In the genomic region with DNA sequence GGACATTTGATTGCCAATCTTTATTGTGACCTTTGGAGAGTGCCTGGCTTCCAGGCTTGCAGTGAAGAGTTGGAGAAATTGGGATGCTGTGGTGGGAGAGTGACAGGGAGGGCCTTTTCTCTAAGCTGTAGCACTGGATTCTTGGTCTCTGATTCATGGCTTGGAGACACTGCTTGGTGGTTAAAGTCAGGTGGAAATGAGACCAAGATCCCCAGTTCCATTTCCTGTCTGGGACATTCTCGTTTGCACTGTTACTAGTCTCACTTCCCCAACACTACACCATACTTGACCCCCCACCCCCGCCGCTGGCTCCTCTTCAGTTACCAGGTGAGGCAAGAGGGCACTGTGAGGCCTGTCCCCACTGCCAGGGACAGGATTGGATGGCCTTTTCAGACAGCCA, we compare ENCODE assay signal across 10 cellular contexts. TPM values are rescaled to one million over a fixed set of nuclear protein-coding genes. Genes with fewer than 3 reads are reported as not detected.
DNase-seq lines count a peak whose midpoint lies in the region; ATAC-seq and TF ChIP-seq lines count a peak whose summit lies in the region.
"Had no signal": no experiment of that assay in that cellular context is flagged by ENCODE, and none has a peak within 500 bp of the region (broad histone marks: within the 10 kb centered on the region; RNA-seq: fewer than 3 reads in every experiment).

No MANE protein-coding gene starts in this region.

- no peak overlapping the region for H3K4ac ChIP-seq in mesenchymal stem cell (ENCODE audit: low read depth in 1 of 2, low read length in 2 of 2)
- H3K4ac ChIP-seq in mesendoderm (ENCODE audit: low read depth, low read length): no peak overlapping the region

- no peaks in the 10 kb centered on the region for H3K27me3 Mint-ChIP-seq in CD8-positive, alpha-beta memory T cell
- H3K27me3 Mint-ChIP-seq in HFFc6 (ENCODE audit: insufficient read depth): peaks cover 14% of the 10 kb centered on the region
- H3K27me3 Mint-ChIP-seq in activated CD4-positive, alpha-beta memory T cell treated with anti-CD3 and anti-CD28 coated beads for 36 hours: no peaks in the 10 kb centered on the region

- intact Hi-C loops in activated CD4-positive, alpha-beta memory T cell treated with anti-CD3 and anti-CD28 coated beads for 36 hours (cut with micrococcal nuclease): no loop called here
- intact Hi-C loops in testis (cut with DNase I; ENCODE audit: low total_unique reads): no loop called here

- H3K4me3 Mint-ChIP-seq in CD8-positive, alpha-beta memory T cell: peak overlapping the region; percentile 67 to 100 (median 99)
- peak overlapping the region; percentile 96 for H3K4me3 Mint-ChIP-seq in HFFc6
- peak overlapping the region; percentile 98 for H3K4me3 Mint-ChIP-seq in activated CD4-positive, alpha-beta memory T cell treated with anti-CD3 and anti-CD28 coated beads for 36 hours

- H2AK5ac ChIP-seq in mesenchymal stem cell (ENCODE audit: low read length, severe bottlenecking) (no peak overlapping the region), mesendoderm (ENCODE audit: low read length) (no peak overlapping the region)

- H2BK15ac ChIP-seq in mesenchymal stem cell (ENCODE audit: low read depth, poor library complexity, severe bottlenecking) (no peak overlapping the region), mesendoderm (replicated peaks; ENCODE audit: low read depth) (no peak overlapping the region)

- no peak overlapping the region for H2BK12ac ChIP-seq in mesenchymal stem cell (ENCODE audit: low read length in 2 of 2)

- H3K27ac Mint-ChIP-seq in CD8-positive, alpha-beta memory T cell: peak overlapping the region; percentile 70 to 100 (median 91)
- H3K27ac Mint-ChIP-seq in HFFc6: peak overlapping the region; percentile 80
- H3K27ac Mint-ChIP-seq in activated CD4-positive, alpha-beta memory T cell treated with anti-CD3 and anti-CD28 coated beads for 36 hours: peak overlapping the region; percentile 99

- no peak overlapping the region for H3K56ac ChIP-seq in mesendoderm (ENCODE audit: low read length)

- peak overlapping the region; percentile 12 for H3K4me3 ChIP-seq in CD8-positive, alpha-beta memory T cell (ENCODE audit: low read length)
- H3K4me3 ChIP-seq in mesenchymal stem cell (ENCODE audit: insufficient read depth in 1 of 2, low read depth in 1 of 2, low read length in 2 of 2): peak overlapping the region in 1 of 2 experiments; percentile 51
- H3K4me3 ChIP-seq in mesendoderm (ENCODE audit: low read length): no peak overlapping the region
- H3K4me3 ChIP-seq in testis: no peak overlapping the region

- H3K4me2 ChIP-seq in mesenchymal stem cell (ENCODE audit: low read length, poor library complexity, severe bottlenecking) (peak overlapping the region; percentile 1), mesendoderm (ENCODE audit: low read length) (no peak overlapping the region)

- H3K9me3 ChIP-seq in CD8-positive, alpha-beta memory T cell (ENCODE audit: low read length): no peaks in the 10 kb centered on the region
- H3K9me3 ChIP-seq in mesenchymal stem cell (ENCODE audit: control insufficient read depth, low read length) (no peaks in the 10 kb centered on the region), testis (no peaks in the 10 kb centered on the region)

- TF ChIP-seq POLR2A in testis (IDR thresholded peaks at IDR 0.05): no peak

- peak overlapping the region in 1 of 2 experiments; percentile 2 for H3K23ac ChIP-seq in mesenchymal stem cell (ENCODE audit: low read length in 2 of 2)
- no peak overlapping the region for H3K23ac ChIP-seq in mesendoderm (ENCODE audit: low read length)

- no peak overlapping the region for H2BK120ac ChIP-seq in mesenchymal stem cell (ENCODE audit: low read depth, low read length)
- H2BK120ac ChIP-seq in mesendoderm (ENCODE audit: low read depth, low read length): no peak overlapping the region

- no peaks in the 10 kb centered on the region for H3K27me3 ChIP-seq in CD8-positive, alpha-beta memory T cell (ENCODE audit: insufficient read depth, low read length, poor library complexity, severe bottlenecking)
- H3K27me3 ChIP-seq in mesenchymal stem cell (ENCODE audit: control insufficient read depth in 1 of 2, insufficient read depth in 1 of 2, low read length in 2 of 2): no peaks in the 10 kb centered on the region
- H3K27me3 ChIP-seq in mesendoderm (ENCODE audit: insufficient read depth, low read length, poor library complexity): no peaks in the 10 kb centered on the region
- H3K27me3 ChIP-seq in testis: no peaks in the 10 kb centered on the region

- peaks cover 71 to 81% (median 80%) of the 10 kb centered on the region in 3 donors for H3K4me1 Mint-ChIP-seq in CD8-positive, alpha-beta memory T cell
- H3K4me1 Mint-ChIP-seq in HFFc6 (ENCODE audit: low read depth): peaks cover 71% of the 10 kb centered on the region
- H3K4me1 Mint-ChIP-seq in activated CD4-positive, alpha-beta memory T cell treated with anti-CD3 and anti-CD28 coated beads for 36 hours (ENCODE audit: low read depth): peaks cover 64% of the 10 kb centered on the region

- no peak overlapping the region for H2AFZ ChIP-seq in mesenchymal stem cell (ENCODE audit: low read depth, low read length)

- H2BK5ac ChIP-seq in mesenchymal stem cell (ENCODE audit: low read depth, low read length, poor library complexity, severe bottlenecking) (no peak overlapping the region), mesendoderm (ENCODE audit: low read length) (no peak overlapping the region)

- WGBS in mesenchymal stem cell: 59% methylated on average over 3 of the region's 3 CpGs
- WGBS in mesendoderm (ENCODE audit: extremely low coverage, insufficient coverage, low lambda C conversion rate): no CpG with 5 or more reads among the region's 3 CpGs
- WGBS in testis, 2 donors: 70 to 77% methylated on average over 3 of the region's 3 CpGs

- CTCF ChIA-PET in CD8-positive, alpha-beta memory T cell (lab: Charles Lee): interaction anchor here (2.3 kb wide), 1 partner anchor 54 kb away, joined by 6 read pairs; no protein-coding TSS in a partner anchor
- CTCF ChIA-PET in activated CD4-positive, alpha-beta memory T cell treated with anti-CD3 and anti-CD28 coated beads for 36 hours (lab: Charles Lee): interaction anchor here (0.6 to 2.2 kb wide), 4 partner anchors 27 to 324 kb away, joined by 3 to 8 read pairs (median 4); no protein-coding TSS in a partner anchor

- no peak overlapping the region for H4K5ac ChIP-seq in mesendoderm (ENCODE audit: low read length)

- TF ChIP-seq CTCF in HFFc6 (IDR thresholded peaks at IDR 0.05) (no peak), testis (IDR thresholded peaks at IDR 0.05) (no peak)

- no peak overlapping the region for H3K14ac ChIP-seq in mesenchymal stem cell (ENCODE audit: low read length in 2 of 2)

- no peak overlapping the region for H4K8ac ChIP-seq in mesenchymal stem cell (ENCODE audit: low read length)
- no peak overlapping the region for H4K8ac ChIP-seq in mesendoderm (ENCODE audit: low read depth, low read length)

- H3K27ac ChIP-seq in CD8-positive, alpha-beta memory T cell (ENCODE audit: low read depth, low read length): no peak overlapping the region
- H3K27ac ChIP-seq in mesenchymal stem cell (ENCODE audit: low read length, poor library complexity, severe bottlenecking) (peak overlapping the region; percentile 64), mesendoderm (ENCODE audit: low read depth, low read length) (no peak overlapping the region), testis (no peak overlapping the region)

- H3K36me3 ChIP-seq in CD8-positive, alpha-beta memory T cell (ENCODE audit: insufficient read depth, low read length): peaks cover 5% of the 10 kb centered on the region
- H3K36me3 ChIP-seq in mesenchymal stem cell (ENCODE audit: control insufficient read depth in 1 of 2, insufficient read depth in 2 of 2, low read depth in 1 of 2, low read length in 2 of 2) (peaks cover 36 to 41% of the 10 kb centered on the region in 2 experiments), mesendoderm (ENCODE audit: control insufficient read depth, insufficient read depth, low read length) (peaks cover 2% of the 10 kb centered on the region), testis (ENCODE audit: low read depth, missing control alignments) (no peaks in the 10 kb centered on the region)

- peaks cover 0 to 62% (median 14%) of the 10 kb centered on the region in 3 donors for H3K36me3 Mint-ChIP-seq in CD8-positive, alpha-beta memory T cell
- H3K36me3 Mint-ChIP-seq in HFFc6 (ENCODE audit: low read depth): peaks cover 51% of the 10 kb centered on the region
- peaks cover 58% of the 10 kb centered on the region for H3K36me3 Mint-ChIP-seq in activated CD4-positive, alpha-beta memory T cell treated with anti-CD3 and anti-CD28 coated beads for 36 hours

- POLR2A ChIA-PET in CD8-positive, alpha-beta memory T cell (lab: Charles Lee): interaction anchor here (0.6 kb wide), 1 partner anchor 84 kb away, joined by 3 read pairs; a partner anchor contains a TSS
- POLR2A ChIA-PET in activated CD4-positive, alpha-beta memory T cell treated with anti-CD3 and anti-CD28 coated beads for 36 hours (lab: Charles Lee): interaction anchor here (0.8 to 6.1 kb wide), 3 partner anchors 13 to 135 kb away, joined by 3 to 117 read pairs (median 3); a partner anchor contains a TSS

- H3K9ac ChIP-seq in mesenchymal stem cell (ENCODE audit: low read length): peak overlapping the region; percentile 42
- H3K9ac ChIP-seq in mesendoderm (ENCODE audit: low read length): no peak overlapping the region

- H3K18ac ChIP-seq in mesenchymal stem cell (ENCODE audit: low read depth in 1 of 2, low read length in 2 of 2) (no peak overlapping the region), mesendoderm (ENCODE audit: low read length) (no peak overlapping the region)

- peaks cover 51% of the 10 kb centered on the region for H3K4me1 ChIP-seq in CD8-positive, alpha-beta memory T cell (ENCODE audit: insufficient read depth, low read length)
- H3K4me1 ChIP-seq in mesenchymal stem cell (ENCODE audit: control insufficient read depth, insufficient read depth, low read depth, low read length): peaks cover 24% of the 10 kb centered on the region
- H3K4me1 ChIP-seq in mesendoderm (ENCODE audit: control insufficient read depth, low read depth, low read length): peaks cover 2% of the 10 kb centered on the region
- H3K4me1 ChIP-seq in testis: peaks cover 33% of the 10 kb centered on the region

- ATAC-seq in HG02571 (IDR thresholded peaks at IDR 0.05; ENCODE audit: unreplicated experiment) (no peak), GM18870 (IDR thresholded peaks at IDR 0.05; ENCODE audit: unreplicated experiment) (no peak)
- ATAC-seq: left cardiac atrium had no signal

- no peak overlapping the region for H4K91ac ChIP-seq in mesenchymal stem cell (ENCODE audit: low read length)

- peaks cover 69% of the 10 kb centered on the region for H3K79me2 ChIP-seq in mesendoderm (ENCODE audit: control insufficient read depth, insufficient read depth, low read length)

- H3K9me3 Mint-ChIP-seq in CD8-positive, alpha-beta memory T cell: no peaks in the 10 kb centered on the region
- H3K9me3 Mint-ChIP-seq in HFFc6: peaks cover 3% of the 10 kb centered on the region; the same call in 1 of the 2 replicates
- no peaks in the 10 kb centered on the region for H3K9me3 Mint-ChIP-seq in activated CD4-positive, alpha-beta memory T cell treated with anti-CD3 and anti-CD28 coated beads for 36 hours

- DNase-seq in CD8-positive, alpha-beta memory T cell: no peak
- peak; percentile 57 for DNase-seq in HFFc6
- DNase-seq in activated CD4-positive, alpha-beta memory T cell treated with anti-CD3 and anti-CD28 coated beads for 36 hours: peak; percentile 77
- DNase-seq in mesenchymal stem cell: peak; percentile 64
- DNase-seq in mesendoderm: no peak
- DNase-seq in testis: no peak
- DNase-seq: aorta, left cardiac atrium had no signal

- H3K79me1 ChIP-seq in mesenchymal stem cell (replicated peaks; ENCODE audit: low read length, poor library complexity, severe bottlenecking) (peaks cover 3% of the 10 kb centered on the region), mesendoderm (ENCODE audit: low read length) (peaks cover 28% of the 10 kb centered on the region)

RNA-seq across cellular contexts. Expression of a gene that starts 2.9 kb away (rescaled TPM):
- 100 to 1,000 TPM; 190 to 196 TPM for total RNA-seq in CD8-positive, alpha-beta memory T cell
- polyA plus RNA-seq in CD8-positive, alpha-beta memory T cell: 115 TPM
- 100 to 1,000 TPM; 102 to 129 (median 107) TPM for total RNA-seq in HFFc6 (2021; fragmentation: NEBNext Ultra II Directional; extraction: Animal tissue kit (Norgen Biotek cat#: 25700))
- total RNA-seq in activated CD4-positive, alpha-beta memory T cell treated with anti-CD3 and anti-CD28 coated beads for 36 hours: 100 to 1,000 TPM; 180 to 183 TPM
- polyA plus RNA-seq in mesenchymal stem cell (2013, experiment 1 of 2): 87.1 TPM
- polyA plus RNA-seq in mesenchymal stem cell (2013, experiment 2 of 2): 84.1 TPM
- 89.8 TPM for polyA plus RNA-seq in mesendoderm (2013, experiment 1 of 2)
- 88.7 TPM for polyA plus RNA-seq in mesendoderm (2013, experiment 2 of 2)
- total RNA-seq in testis: 100 to 1,000 TPM; 363 to 366 TPM
- polyA plus RNA-seq in testis (ENCODE audit: insufficient read depth, low read depth, low replicate concordance): 359 TPM

RNA-seq across cellular contexts. Expression of a gene that starts 12.5 kb away (rescaled TPM):
- total RNA-seq in CD8-positive, alpha-beta memory T cell: 1,000 to 10,000 TPM; 2,654 to 2,668 TPM
- 1,795 TPM for polyA plus RNA-seq in CD8-positive, alpha-beta memory T cell
- 1,000 to 10,000 TPM; 1,647 to 2,008 (median 1,885) TPM for total RNA-seq in HFFc6 (2021; fragmentation: NEBNext Ultra II Directional; extraction: Animal tissue kit (Norgen Biotek cat#: 25700))
- 1,000 to 10,000 TPM; 3,682 to 3,746 TPM for total RNA-seq in activated CD4-positive, alpha-beta memory T cell treated with anti-CD3 and anti-CD28 coated beads for 36 hours
- 3,108 TPM for polyA plus RNA-seq in mesenchymal stem cell (2013, experiment 1 of 2)
- polyA plus RNA-seq in mesenchymal stem cell (2013, experiment 2 of 2): 3,178 TPM
- 4,239 TPM for polyA plus RNA-seq in mesendoderm (2013, experiment 1 of 2)
- 4,455 TPM for polyA plus RNA-seq in mesendoderm (2013, experiment 2 of 2)
- total RNA-seq in testis: 1,000 to 10,000 TPM in 1 of 2 donors, 100 to 1,000 TPM in 1; 628 to 1,122 TPM
- 1,146 TPM for polyA plus RNA-seq in testis (ENCODE audit: insufficient read depth, low read depth, low replicate concordance)

RNA-seq across cellular contexts. Expression of a gene that starts 32.4 kb away (rescaled TPM):
- 100 to 1,000 TPM; 131 to 137 TPM for total RNA-seq in CD8-positive, alpha-beta memory T cell
- polyA plus RNA-seq in CD8-positive, alpha-beta memory T cell: 47.3 TPM
- 100 to 1,000 TPM in 1 of 6 experiments, 10 to 100 TPM in 5; 86.2 to 104 (median 92.5) TPM for total RNA-seq in HFFc6 (2021; fragmentation: NEBNext Ultra II Directional; extraction: Animal tissue kit (Norgen Biotek cat#: 25700))
- total RNA-seq in activated CD4-positive, alpha-beta memory T cell treated with anti-CD3 and anti-CD28 coated beads for 36 hours: 10 to 100 TPM; 83.1 to 86.7 TPM
- polyA plus RNA-seq in mesenchymal stem cell (2013, experiment 1 of 2): 57.0 TPM
- polyA plus RNA-seq in mesenchymal stem cell (2013, experiment 2 of 2): 58.8 TPM
- polyA plus RNA-seq in mesendoderm (2013, experiment 1 of 2): 131 TPM
- 137 TPM for polyA plus RNA-seq in mesendoderm (2013, experiment 2 of 2)
- 10 to 100 TPM; 80.6 to 96.1 TPM for total RNA-seq in testis
- 130 TPM for polyA plus RNA-seq in testis (ENCODE audit: insufficient read depth, low read depth, low replicate concordance)

RNA-seq across cellular contexts. Expression of a gene that starts 35.8 kb away (rescaled TPM):
- total RNA-seq in CD8-positive, alpha-beta memory T cell: 10 to 100 TPM; 35.2 to 36.4 TPM
- 4.0 TPM for polyA plus RNA-seq in CD8-positive, alpha-beta memory T cell
- total RNA-seq in HFFc6 (2021; fragmentation: NEBNext Ultra II Directional; extraction: Animal tissue kit (Norgen Biotek cat#: 25700)): 10 to 100 TPM; 38.3 to 56.0 (median 45.7) TPM
- total RNA-seq in activated CD4-positive, alpha-beta memory T cell treated with anti-CD3 and anti-CD28 coated beads for 36 hours: 10 to 100 TPM; 74.9 to 80.6 TPM
- 61.4 TPM for polyA plus RNA-seq in mesenchymal stem cell (2013, experiment 1 of 2)
- polyA plus RNA-seq in mesenchymal stem cell (2013, experiment 2 of 2): 51.6 TPM
- polyA plus RNA-seq in mesendoderm (2013, experiment 1 of 2): 52.8 TPM
- 49.8 TPM for polyA plus RNA-seq in mesendoderm (2013, experiment 2 of 2)
- 10 to 100 TPM; 22.6 to 32.8 TPM for total RNA-seq in testis
- 29.2 TPM for polyA plus RNA-seq in testis (ENCODE audit: insufficient read depth, low read depth, low replicate concordance)

RNA-seq across cellular contexts. Expression of a gene that starts 41.6 kb away (rescaled TPM):
- total RNA-seq in CD8-positive, alpha-beta memory T cell: 10 to 100 TPM; 32.8 to 36.4 TPM
- polyA plus RNA-seq in CD8-positive, alpha-beta memory T cell: 355 TPM
- 10 to 100 TPM; 30.9 to 81.6 (median 68.5) TPM for total RNA-seq in HFFc6 (2021; fragmentation: NEBNext Ultra II Directional; extraction: Animal tissue kit (Norgen Biotek cat#: 25700))
- 100 to 1,000 TPM; 104 to 118 TPM for total RNA-seq in activated CD4-positive, alpha-beta memory T cell treated with anti-CD3 and anti-CD28 coated beads for 36 hours
- 316 TPM for polyA plus RNA-seq in mesenchymal stem cell (2013, experiment 1 of 2)
- polyA plus RNA-seq in mesenchymal stem cell (2013, experiment 2 of 2): 290 TPM
- 13.9 TPM for polyA plus RNA-seq in mesendoderm (2013, experiment 1 of 2)
- 13.7 TPM for polyA plus RNA-seq in mesendoderm (2013, experiment 2 of 2)
- total RNA-seq in testis: 10 to 100 TPM; 46.4 to 90.9 TPM
- polyA plus RNA-seq in testis (ENCODE audit: insufficient read depth, low read depth, low replicate concordance): 77.7 TPM

Comparison
In these comparisons a context has a peak if more than half of its experiments do, and no peak if none do; other contexts are left out.
1. DNase-seq: peak in HFFc6 (single experiment), activated CD4-positive, alpha-beta memory T cell treated with anti-CD3 and anti-CD28 coated beads for 36 hours (single experiment) and mesenchymal stem cell (single experiment); none in CD8-positive, alpha-beta memory T cell (0 of 5), mesendoderm (single experiment) and testis (single experiment).
2. Peak in every context shown above with its lines, with median percentiles within 50 percentile points of each other: H3K27ac Mint-ChIP-seq and H3K4me3 Mint-ChIP-seq.